In genomic region chr14:30558362-30558674, GRCh38 we compare ENCODE assay signal across 9 cellular contexts. TPM values are rescaled to one million over a fixed set of nuclear protein-coding genes. Genes with fewer than 3 reads are reported as not detected.
DNase-seq lines count a peak whose midpoint lies in the region; ATAC-seq, FAIRE-seq and TF ChIP-seq lines count a peak whose summit lies in the region.
"Had no signal": no experiment of that assay in that cellular context is flagged by ENCODE, and none has a peak within 500 bp of the region (broad histone marks: within the 10 kb centered on the region; RNA-seq: fewer than 3 reads in every experiment).

No MANE protein-coding gene starts in this region.

- H3K4me1 ChIP-seq in K562 (replicated peaks in 1 of 2; ENCODE audit: control insufficient read depth in 2 of 2, insufficient read depth in 2 of 2, low read length in 2 of 2) (peaks cover 0 to 9% of the 10 kb centered on the region in 2 experiments; a peak in 2 of 5 replicates), mesenchymal stem cell (ENCODE audit: control insufficient read depth, insufficient read depth, low read depth, low read length) (peaks cover 1% of the 10 kb centered on the region), upper lobe of left lung (peaks cover 9 to 19% (median 17%) of the 10 kb centered on the region in 4 donors)

- H3K36me3 ChIP-seq in K562 (ENCODE audit: control insufficient read depth, insufficient read depth, low read length) (0 out of 3 replicates have a peak, but pooled peaks cover 3% of the 10 kb centered on the region), mesenchymal stem cell (ENCODE audit: control insufficient read depth in 1 of 2, insufficient read depth in 2 of 2, low read depth in 1 of 2, low read length in 2 of 2) (no peaks in the 10 kb centered on the region), upper lobe of left lung (no peaks in the 10 kb centered on the region)

- BruUV-seq in K562 (replicated peaks; lab: Mats Ljungman, UMichigan): TSS peak; percentile 99

- H3K27me3 Mint-ChIP-seq in activated naive CD4-positive, alpha-beta T cell treated with anti-CD3 and anti-CD28 coated beads, Interleukin-2, amount 10 ng/mL, durations not matched to agents 7 days and 5 days: peaks cover 11% of the 10 kb centered on the region

- H3K4me3 ChIP-seq in K562: peak overlapping the region; percentile 83
- H3K4me3 ChIP-seq in mesenchymal stem cell (ENCODE audit: insufficient read depth in 1 of 2, low read depth in 1 of 2, low read length in 2 of 2): peak overlapping the region in 1 of 2 experiments; percentile 97
- peak overlapping the region; percentile 32 to 96 (median 76) for H3K4me3 ChIP-seq in upper lobe of left lung

- H3K4me2 ChIP-seq in K562 (ENCODE audit: insufficient read depth, low read length) (peak overlapping the region; percentile 87), mesenchymal stem cell (ENCODE audit: low read length, poor library complexity, severe bottlenecking) (peak overlapping the region; percentile 74)

- H3K79me1 ChIP-seq in mesenchymal stem cell (replicated peaks; ENCODE audit: low read length, poor library complexity, severe bottlenecking): no peaks in the 10 kb centered on the region

- H3K9me3 Mint-ChIP-seq in activated naive CD4-positive, alpha-beta T cell treated with anti-CD3 and anti-CD28 coated beads, Interleukin-2, amount 10 ng/mL, durations not matched to agents 7 days and 5 days: no peaks in the 10 kb centered on the region

- H3K4me3 Mint-ChIP-seq in activated naive CD4-positive, alpha-beta T cell treated with anti-CD3 and anti-CD28 coated beads, Interleukin-2, amount 10 ng/mL, durations not matched to agents 7 days and 5 days: peak overlapping the region; percentile 100

- H3K4ac ChIP-seq in mesenchymal stem cell (ENCODE audit: low read depth in 1 of 2, low read length in 2 of 2): no peak overlapping the region

- peaks cover 4% of the 10 kb centered on the region; the same call in 1 of the 2 replicates for H4K20me1 ChIP-seq in K562 (replicated peaks; ENCODE audit: control insufficient read depth, insufficient read depth, low read length)

- H3K9me3 ChIP-seq in K562 (replicated peaks; ENCODE audit: control insufficient read depth, insufficient read depth, low read depth, low read length) (no peaks in the 10 kb centered on the region; the same call in 1 of the 2 replicates), mesenchymal stem cell (ENCODE audit: control insufficient read depth, low read length) (no peaks in the 10 kb centered on the region), upper lobe of left lung (no peaks in the 10 kb centered on the region)

- TF ChIP-seq CTCF in K562 (IDR thresholded peaks at IDR 0.05 in 2 of 3, conservative IDR thresholded peaks at IDR 0.05 in 1 of 3; ENCODE audit: insufficient read depth in 2 of 3, low read depth in 1 of 3, low read length in 3 of 3) (no peak), upper lobe of left lung (IDR thresholded peaks at IDR 0.05) (no peak)

- no peak for TF ChIP-seq RAD21 in K562 (CRISPR knock-in tag; conservative IDR thresholded peaks at IDR 0.05 in 1 of 2, IDR thresholded peaks at IDR 0.05 in 1 of 2)

- CTCF ChIA-PET in activated naive CD4-positive, alpha-beta T cell treated with anti-CD3 and anti-CD28 coated beads, Interleukin-2, amount 10 ng/mL, durations not matched to agents 7 days and 5 days (lab: Charles Lee): interaction anchor here (0.8 kb wide), 1 partner anchor 36 kb away, joined by 3 read pairs; no protein-coding TSS in a partner anchor
- CTCF ChIA-PET in K562 (lab: Yijun Ruan, JAX; ENCODE audit: low intra/inter-chr PET ratio): no interaction called here

- no peak overlapping the region for H2BK12ac ChIP-seq in mesenchymal stem cell (ENCODE audit: low read length in 2 of 2)

- peaks cover 18% of the 10 kb centered on the region for H3K36me3 Mint-ChIP-seq in activated naive CD4-positive, alpha-beta T cell treated with anti-CD3 and anti-CD28 coated beads, Interleukin-2, amount 10 ng/mL, durations not matched to agents 7 days and 5 days

- no peaks in the 10 kb centered on the region for H3K9me1 ChIP-seq in K562 (ENCODE audit: control insufficient read depth, insufficient read depth, low read length)

- ATAC-seq in K562 (no peak), upper lobe of left lung (ENCODE audit: low FRiP score in 2 of 2) (no peak), GM18909 (IDR thresholded peaks at IDR 0.05; ENCODE audit: poor library complexity, unreplicated experiment) (no peak)

- H3K14ac ChIP-seq in mesenchymal stem cell (ENCODE audit: low read length in 2 of 2): no peak overlapping the region

- H2BK15ac ChIP-seq in mesenchymal stem cell (ENCODE audit: low read depth, poor library complexity, severe bottlenecking): no peak overlapping the region

- DNase-seq in activated naive CD4-positive, alpha-beta T cell treated with anti-CD3 and anti-CD28 coated beads, Interleukin-2, amount 10 ng/mL, durations not matched to agents 7 days and 5 days: no peak
- no peak for DNase-seq in activated naive CD4-positive, alpha-beta T cell (lab: John Stamatoyannopoulos, UW)
- DNase-seq in K562 (ENCODE audit: extremely low read depth in 1 of 4, low spot score in 3 of 4) (no peak), mesenchymal stem cell (no peak), upper lobe of left lung (no peak), GM03348 (ENCODE audit: low spot score) (no peak)
- no peak for DNase-seq in NK-92 treated with Interleukin-12 subunit alpha and Interleukin-12 subunit beta, amount 100 ng/mL, for 24 hours (lab: John Stamatoyannopoulos, UW)

- H3K27ac ChIP-seq in K562 (ENCODE audit: extremely low read depth, low read depth, low read length) (peak overlapping the region; percentile 92), mesenchymal stem cell (ENCODE audit: low read length, poor library complexity, severe bottlenecking) (peak overlapping the region; percentile 85), upper lobe of left lung (peak overlapping the region; percentile 76 to 87 (median 84))

- H4K8ac ChIP-seq in mesenchymal stem cell (ENCODE audit: low read length): peak overlapping the region; percentile 35

- peaks cover 42% of the 10 kb centered on the region for H3K79me2 ChIP-seq in K562 (ENCODE audit: control insufficient read depth, insufficient read depth, low read length)

- H3K27ac Mint-ChIP-seq in activated naive CD4-positive, alpha-beta T cell treated with anti-CD3 and anti-CD28 coated beads, Interleukin-2, amount 10 ng/mL, durations not matched to agents 7 days and 5 days: peak overlapping the region; percentile 100

- no peak overlapping the region for H3K18ac ChIP-seq in mesenchymal stem cell (ENCODE audit: low read depth in 1 of 2, low read length in 2 of 2)

- TF ChIP-seq EP300 in K562 (IDR thresholded peaks at IDR 0.05; ENCODE audit: low read length): no peak
- TF ChIP-seq EP300 in upper lobe of left lung (IDR thresholded peaks at IDR 0.05): no peak

- H2AK5ac ChIP-seq in mesenchymal stem cell (ENCODE audit: low read length, severe bottlenecking): no peak overlapping the region

- H3K27me3 ChIP-seq in K562 (ENCODE audit: control insufficient read depth in 2 of 2, insufficient read depth in 2 of 2, low read length in 2 of 2): no peaks in the 10 kb centered on the region
- no peaks in the 10 kb centered on the region for H3K27me3 ChIP-seq in mesenchymal stem cell (ENCODE audit: control insufficient read depth in 1 of 2, insufficient read depth in 1 of 2, low read length in 2 of 2)
- no peaks in the 10 kb centered on the region for H3K27me3 ChIP-seq in upper lobe of left lung

- in situ Hi-C loops in K562 (cut with MboI): no loop called here

- no peak overlapping the region for H2BK5ac ChIP-seq in mesenchymal stem cell (ENCODE audit: low read depth, low read length, poor library complexity, severe bottlenecking)

- no peak overlapping the region for H3K23ac ChIP-seq in mesenchymal stem cell (ENCODE audit: low read length in 2 of 2)

- intact Hi-C loops in K562 (cut with micrococcal nuclease): no loop called here

- no peak overlapping the region for H4K91ac ChIP-seq in mesenchymal stem cell (ENCODE audit: low read length)

- no peak for FAIRE-seq in K562 (lab: Jason Lieb, UNC)
- FAIRE-seq: colon had no signal

- H2AFZ ChIP-seq in K562 (ENCODE audit: low read depth, low read length) (peak overlapping the region; percentile 94), mesenchymal stem cell (ENCODE audit: low read depth, low read length) (no peak overlapping the region)

- POLR2A ChIA-PET in K562 (lab: Yijun Ruan, JAX): interaction anchor here (0.9 to 1.1 kb wide), 3 partner anchors 10 to 371 kb away, joined by 3 read pairs; no protein-coding TSS in a partner anchor

- TF ChIP-seq POLR2A in K562 (conservative IDR thresholded peaks at IDR 0.05) (no peak), upper lobe of left lung (IDR thresholded peaks at IDR 0.05) (no peak)

- H2BK120ac ChIP-seq in mesenchymal stem cell (ENCODE audit: low read depth, low read length): no peak overlapping the region

- 40% methylated on average over 6 of the region's 6 CpGs for WGBS in K562 (ENCODE audit: insufficient coverage, low coverage, missing lambda C conversion rate)
- 80% methylated on average over 6 of the region's 6 CpGs for WGBS in mesenchymal stem cell
- 44 to 52% methylated on average over 6 of the region's 6 CpGs for WGBS in upper lobe of left lung, 2 donors

- H3K9ac ChIP-seq in K562 (ENCODE audit: insufficient read depth in 1 of 2, low read depth in 2 of 2, low read length in 2 of 2) (peak overlapping the region in 1 of 2 experiments; percentile 88; a peak in 3 of 4 replicates), mesenchymal stem cell (ENCODE audit: low read length) (peak overlapping the region; percentile 99)

- peaks cover 33% of the 10 kb centered on the region for H3K4me1 Mint-ChIP-seq in activated naive CD4-positive, alpha-beta T cell treated with anti-CD3 and anti-CD28 coated beads, Interleukin-2, amount 10 ng/mL, durations not matched to agents 7 days and 5 days

RNA-seq across cellular contexts. Expression of gene G2E3, which starts 0.6 kb away (rescaled TPM):
- total RNA-seq in K562 (2011; cell fraction: chromatin; rRNA removed; ENCODE audit: low replicate concordance): 17.0 and 66.9 TPM in 2 replicates
- 10.3 and 14.1 TPM in 2 replicates for total RNA-seq in K562 (2011; cell fraction: nucleolus; rRNA removed)
- 27.8 and 43.4 TPM in 2 replicates for total RNA-seq in K562 (2011; cell fraction: nucleoplasm; rRNA removed)
- total RNA-seq in K562 (2014; rRNA removed): 9.8 and 10.7 TPM in 2 replicates
- total RNA-seq in K562 (2014; rRNA removed; fragmentation: Illumina TruSeq; extraction: Trizol): 35.4 and 41.0 TPM in 2 replicates
- 24.7 and 25.4 TPM in 2 replicates for total RNA-seq in K562 (2015; rRNA removed; fragmentation: Illumina TruSeq; extraction: Trizol)
- 24.2 and 25.8 TPM in 2 replicates for total RNA-seq in K562 (2021)
- 25.3 and 31.3 TPM in 2 replicates for polyA plus RNA-seq in K562 (2011; rRNA removed)
- polyA plus RNA-seq in K562 (2011; cell fraction: cytosol; rRNA removed): 3.2 and 7.3 TPM in 2 replicates
- 9.6 and 12.7 TPM in 2 replicates for polyA plus RNA-seq in K562 (2011; cell fraction: nucleus; rRNA removed)
- polyA plus RNA-seq in K562 (2012): 12.9 and 13.2 TPM in 2 replicates
- polyA plus RNA-seq in K562 (2014; fragmentation: Illumina TruSeq; extraction: Trizol): 18.1 and 20.4 TPM in 2 replicates
- polyA plus RNA-seq in K562 (2014; fragmentation: Nextera tagmentation; extraction: Ambion mirVana): 10 to 100 TPM; 20.2 to 53.5 TPM
- polyA plus RNA-seq in K562 (2014; rRNA removed): 13.6 and 14.7 TPM in 2 replicates
- polyA minus RNA-seq in K562 (2011; rRNA and poly(A)+ RNA removed): 49.3 and 50.0 TPM in 2 replicates
- polyA minus RNA-seq in K562 (2011; cell fraction: cytosol; rRNA and poly(A)+ RNA removed): 17.1 and 23.4 TPM in 2 replicates
- polyA minus RNA-seq in K562 (2011; cell fraction: nucleus; rRNA and poly(A)+ RNA removed): 16.8 and 33.2 TPM in 2 replicates
- polyA plus RNA-seq in mesenchymal stem cell (2013, experiment 1 of 2): 13.5 TPM
- polyA plus RNA-seq in mesenchymal stem cell (2013, experiment 2 of 2): 15.7 TPM
- 10 to 100 TPM in 5 of 6 donors, 1 to 10 TPM in 1; 8.1 to 15.4 (median 12.6) TPM for total RNA-seq in upper lobe of left lung
